In the genomic region with DNA sequence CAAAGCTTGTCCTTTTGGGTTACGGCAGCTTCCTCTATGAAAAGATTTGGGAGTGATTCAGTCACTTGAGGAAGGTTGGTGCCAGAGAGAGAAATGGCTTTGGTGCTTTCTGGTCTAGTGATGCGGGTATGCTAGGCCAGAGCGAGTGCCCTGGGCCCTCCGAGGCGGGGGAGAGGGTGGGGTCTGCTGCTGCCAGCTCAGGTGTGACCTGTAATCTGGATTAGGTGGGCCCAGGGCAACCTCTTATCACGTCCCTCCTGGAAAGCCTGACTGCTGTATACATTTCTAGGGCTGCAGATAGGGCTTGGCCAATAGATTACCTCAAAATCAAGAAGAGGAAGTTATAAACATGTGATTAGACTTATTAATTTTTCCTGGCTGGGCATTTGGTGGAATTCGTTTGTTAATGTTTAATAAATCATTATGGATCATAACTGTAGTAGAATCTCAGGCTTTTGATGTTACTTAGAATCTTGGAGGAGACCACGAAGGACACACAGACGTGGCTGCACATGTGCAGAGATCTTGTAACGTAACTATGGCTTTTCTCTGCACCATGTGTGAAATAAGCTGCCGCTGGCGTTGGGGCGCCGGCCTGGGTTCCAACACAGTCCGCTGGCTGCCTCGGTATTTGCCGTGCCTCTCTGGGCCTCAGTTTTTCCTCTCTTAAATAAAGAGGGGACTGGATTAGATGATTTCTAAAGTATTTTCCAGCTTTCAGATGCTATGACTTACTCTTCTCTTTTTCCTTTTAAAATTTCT, we compare ENCODE assay signal across 12 cellular contexts. TPM values are rescaled to one million over a fixed set of nuclear protein-coding genes. Genes with fewer than 3 reads are reported as not detected.
A peak's percentile ranks its signal among the peaks of the same experiment; 100 is the strongest.
DNase-seq lines count a peak whose midpoint lies in the region; ATAC-seq, FAIRE-seq and TF ChIP-seq lines count a peak whose summit lies in the region.
"Had no signal": no experiment of that assay in that cellular context is flagged by ENCODE, and none has a peak within 500 bp of the region (broad histone marks: within the 10 kb centered on the region; RNA-seq: fewer than 3 reads in every experiment).

No MANE protein-coding gene starts in this region.

- H3K27ac ChIP-seq in duodenal mucosa (ENCODE audit: low read depth, low read length) = peak overlapping the region; percentile 76
- H3K27ac ChIP-seq in small intestine (ENCODE audit: low read depth in 1 of 2, low read length in 1 of 2) = peak overlapping the region; percentile 61 to 86

- H3K9me3 ChIP-seq in duodenal mucosa (ENCODE audit: control insufficient read depth in 1 of 2, low read length in 2 of 2) (no peaks in the 10 kb centered on the region), small intestine (ENCODE audit: control insufficient read depth, low read depth) (no peaks in the 10 kb centered on the region)

- FAIRE-seq in small intestine (lab: Jason Lieb, UNC) = no peak

- H3K36me3 Mint-ChIP-seq in activated CD4-positive, alpha-beta T cell treated with anti-CD3 and anti-CD28 coated beads for 36 hours (ENCODE audit: low read depth) = peaks cover 61% of the 10 kb centered on the region
- H3K36me3 Mint-ChIP-seq in glutamatergic neuron (ENCODE audit: unreplicated experiment) = peaks cover 4% of the 10 kb centered on the region

- WGBS in small intestine, 3 donors = 10 to 43% (median 39%) methylated on average over 17 of the region's 17 CpGs

- DNase-seq in activated CD4-positive, alpha-beta T cell treated with anti-CD3 and anti-CD28 coated beads for 36 hours = peak; percentile 28
- no peak for DNase-seq in activated CD4-positive, alpha-beta T cell treated with anti-CD3 and anti-CD28 coated beads for 4 hours
- DNase-seq in NAMALWA (ENCODE audit: low spot score) = peak; percentile 64
- DNase-seq in small intestine = peak; percentile 95
- DNase-seq in glutamatergic neuron = no peak
- DNase-seq: activated CD4-positive, alpha-beta T cell treated with anti-CD3 and anti-CD28 coated beads, Interleukin-2, amount 50 U/mL, for 48 hours; caudate nucleus; NCI-H1694 treated with DMSO at 0.1 percent for 48 hours had no signal

- peaks cover 3% of the 10 kb centered on the region for H3K27me3 Mint-ChIP-seq in activated CD4-positive, alpha-beta T cell treated with anti-CD3 and anti-CD28 coated beads for 36 hours
- H3K27me3 Mint-ChIP-seq in glutamatergic neuron (ENCODE audit: unreplicated experiment) = peaks cover 21% of the 10 kb centered on the region

- no peaks in the 10 kb centered on the region for H3K9me3 Mint-ChIP-seq in activated CD4-positive, alpha-beta T cell treated with anti-CD3 and anti-CD28 coated beads for 36 hours (ENCODE audit: low read depth)
- peaks cover 2% of the 10 kb centered on the region for H3K9me3 Mint-ChIP-seq in glutamatergic neuron (ENCODE audit: unreplicated experiment)

- peak overlapping the region; percentile 78 for H3K4me3 Mint-ChIP-seq in activated CD4-positive, alpha-beta T cell treated with anti-CD3 and anti-CD28 coated beads for 36 hours
- no peak overlapping the region for H3K4me3 Mint-ChIP-seq in glutamatergic neuron (ENCODE audit: unreplicated experiment)

- H3K36me3 ChIP-seq in duodenal mucosa (ENCODE audit: control insufficient read depth in 1 of 2, insufficient read depth in 2 of 2, low read length in 2 of 2) (peaks cover 19 to 21% of the 10 kb centered on the region in 2 donors), small intestine (ENCODE audit: control insufficient read depth in 2 of 2, insufficient read depth in 2 of 2, low read length in 2 of 2) (peaks cover 0 to 3% of the 10 kb centered on the region in 2 donors)

- no peak for TF ChIP-seq CTCF in glutamatergic neuron (IDR thresholded peaks at IDR 0.05; ENCODE audit: partially characterized antibody, unreplicated experiment)

- intact Hi-C loops in activated CD4-positive, alpha-beta T cell treated with anti-CD3 and anti-CD28 coated beads for 36 hours (cut with DNase I, micrococcal nuclease) = loop anchor here in 1 of 2 experiments (5.0 kb wide), 1 partner anchor 87 kb away; no protein-coding TSS in a partner anchor

- H3K27ac Mint-ChIP-seq in activated CD4-positive, alpha-beta T cell treated with anti-CD3 and anti-CD28 coated beads for 36 hours = peak overlapping the region; percentile 87
- no peak overlapping the region for H3K27ac Mint-ChIP-seq in glutamatergic neuron (ENCODE audit: unreplicated experiment)

- H3K27me3 ChIP-seq in duodenal mucosa (ENCODE audit: control insufficient read depth in 1 of 2, insufficient read depth in 2 of 2, low read length in 2 of 2) (no peaks in the 10 kb centered on the region), small intestine (ENCODE audit: control insufficient read depth in 2 of 2, insufficient read depth in 2 of 2, low read length in 2 of 2) (no peaks in the 10 kb centered on the region)

- POLR2A ChIA-PET in activated CD4-positive, alpha-beta T cell treated with anti-CD3 and anti-CD28 coated beads for 36 hours (lab: Charles Lee) = no interaction called here

- H3K4me3 ChIP-seq in duodenal mucosa (ENCODE audit: low read depth in 1 of 2, low read length in 2 of 2) (peak overlapping the region; percentile 76 to 77), small intestine (ENCODE audit: low read depth in 1 of 2, low read length in 2 of 2) (peak overlapping the region; percentile 69 to 73)

- H3K4me1 Mint-ChIP-seq in activated CD4-positive, alpha-beta T cell treated with anti-CD3 and anti-CD28 coated beads for 36 hours = peaks cover 61% of the 10 kb centered on the region
- H3K4me1 Mint-ChIP-seq in glutamatergic neuron (ENCODE audit: low read depth, unreplicated experiment) = peaks cover 27% of the 10 kb centered on the region

- ATAC-seq in activated CD4-positive, alpha-beta T cell treated with anti-CD3 and anti-CD28 coated beads for 36 hours = no peak
- no peak for ATAC-seq in HG02840 (IDR thresholded peaks at IDR 0.05; ENCODE audit: low FRiP score, unreplicated experiment)
- ATAC-seq in GM21737 (IDR thresholded peaks at IDR 0.05; ENCODE audit: unreplicated experiment) = no peak

- CTCF ChIA-PET in activated CD4-positive, alpha-beta T cell treated with anti-CD3 and anti-CD28 coated beads for 36 hours (lab: Charles Lee) = interaction anchor here (0.7 to 3.9 kb wide), 8 partner anchors 9 to 116 kb away, joined by 3 to 38 read pairs (median 4); no protein-coding TSS in a partner anchor

- peaks cover 44 to 45% of the 10 kb centered on the region in 2 donors for H3K4me1 ChIP-seq in duodenal mucosa (ENCODE audit: control insufficient read depth in 1 of 2, insufficient read depth in 2 of 2, low read length in 2 of 2)
- peaks cover 7 to 18% of the 10 kb centered on the region in 2 donors for H3K4me1 ChIP-seq in small intestine (ENCODE audit: control insufficient read depth in 2 of 2, insufficient read depth in 1 of 2, low read depth in 1 of 2, low read length in 1 of 2)

- H3K9ac ChIP-seq in duodenal mucosa (ENCODE audit: low read depth in 1 of 2, low read length in 2 of 2) = peak overlapping the region; percentile 85 to 90

RNA-seq across cellular contexts. Expression of a gene that starts 1.2 kb away (rescaled TPM):
- total RNA-seq in activated CD4-positive, alpha-beta T cell treated with anti-CD3 and anti-CD28 coated beads for 36 hours = 100 to 1,000 TPM; 227 to 250 TPM
- 10 to 100 TPM; 28.0 to 52.1 (median 40.1) TPM for polyA plus RNA-seq in small intestine
- total RNA-seq in glutamatergic neuron (ENCODE audit: unreplicated experiment) = 1.0 TPM
- total RNA-seq: myocyte had no signal

Comparison
In these comparisons a context has a peak if more than half of its experiments do, and no peak if none do; other contexts are left out.
1. DNase-seq: peak in activated CD4-positive, alpha-beta T cell treated with anti-CD3 and anti-CD28 coated beads for 36 hours (single experiment), NAMALWA (single experiment) and small intestine (single experiment); none in activated CD4-positive, alpha-beta T cell treated with anti-CD3 and anti-CD28 coated beads for 4 hours (0 of 2) and glutamatergic neuron (single experiment).
2. RNA of a gene that starts 1.2 kb away (total RNA-seq): 227 to 250 TPM in activated CD4-positive, alpha-beta T cell treated with anti-CD3 and anti-CD28 coated beads for 36 hours; 1.0 TPM in glutamatergic neuron (single experiment); every median in the first group is over 100 times any median in the second.